Comparison of ENCODE assay signal across 34 cellular contexts in genomic region chr10:8304861-8305260, GRCh38.
"Had no signal": no experiment of that assay in that cellular context is flagged by ENCODE, and none has a peak within 500 bp of the region (broad histone marks: within the 10 kb centered on the region; RNA-seq: fewer than 3 reads in every experiment).

No MANE protein-coding gene starts in this region.

- H3K9ac ChIP-seq: KMS-11 had no signal

- H3K4me3 ChIP-seq: MG63 had no signal

- H3K4me2 ChIP-seq: KMS-11 had no signal

- H3K9me3 ChIP-seq: MG63 had no signal

- DNase-seq: Karpas-422, Kasumi-1, MG63, MM.1S, MV-4-11, NCI-H1048, NCI-H1092, NCI-H1092 treated with DMSO at 0.1 percent for 48 hours, NCI-H1105, NCI-H1105 treated with DMSO at 0.1 percent for 48 hours, NCI-H1417, NCI-H1417 treated with DMSO at 0.1 percent for 48 hours, NCI-H1436, NCI-H1436 treated with DMSO at 0.1 percent for 48 hours, NCI-H146, NCI-H1694, NCI-H1694 treated with DMSO at 0.1 percent for 48 hours, NCI-H187, NCI-H187 treated with DMSO at 0.1 percent for 48 hours, NCI-H1930, NCI-H2029, NCI-H2029 treated with DMSO at 0.1 percent for 48 hours, NCI-H2081, NCI-H2081 treated with DMSO at 0.1 percent for 48 hours, NCI-H2107, NCI-H2171, NCI-H2171 treated with DMSO at 0.1 percent for 48 hours, NCI-H2227 treated with DMSO at 0.1 percent for 48 hours, NCI-H226, NCI-H345, NCI-H446, NCI-H446 treated with DMSO at 0.1 percent for 48 hours, NCI-H510A had no signal

- H3K36me3 ChIP-seq: MG63 had no signal

- H3K27ac ChIP-seq: KMS-11 had no signal
